Comparison of ENCODE assay signal across 8 cellular contexts in the genomic region with DNA sequence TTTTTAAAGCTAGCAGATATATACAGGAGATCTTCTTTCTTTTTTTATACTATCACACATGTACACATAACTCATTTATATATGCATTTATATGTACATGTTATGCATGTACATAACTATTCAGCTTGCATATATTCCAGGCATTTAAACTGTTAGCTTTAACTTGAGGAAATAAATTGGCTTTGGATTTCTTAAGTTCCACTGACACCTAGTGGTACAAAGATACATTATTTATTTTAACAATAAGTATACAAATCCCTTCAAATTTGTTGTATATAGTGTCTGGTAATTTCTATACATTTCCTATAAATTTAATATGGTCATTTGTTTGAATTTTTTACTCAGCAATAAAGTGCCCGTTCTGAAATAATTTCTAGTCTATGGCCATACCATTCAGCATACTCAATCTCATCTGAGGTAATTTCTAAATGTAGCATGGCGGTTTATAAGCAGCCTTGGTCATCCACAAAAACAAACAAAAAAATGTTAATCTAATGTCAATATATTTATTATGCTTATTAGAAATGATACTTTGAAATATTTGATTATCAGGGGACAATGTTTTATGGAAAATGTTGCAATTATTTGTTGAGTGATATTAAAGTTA. TPM values are rescaled to one million over a fixed set of nuclear protein-coding genes. Genes with fewer than 3 reads are reported as not detected.
DNase-seq lines count a peak whose midpoint lies in the region; ATAC-seq, FAIRE-seq and TF ChIP-seq lines count a peak whose summit lies in the region.

No MANE protein-coding gene starts in this region.

- peak; percentile 82 for FAIRE-seq in RCC 7860 (lab: Jason Lieb, UNC)

- TF ChIP-seq CTCF in fibroblast of the aortic adventitia (IDR thresholded peaks at IDR 0.05; ENCODE audit: insufficient read depth, low read length) = peak; percentile 39
- no peak for TF ChIP-seq CTCF in lower leg skin (IDR thresholded peaks at IDR 0.05)

- WGBS in lower leg skin, 2 donors = 90 to 94% methylated on average over 2 of the region's 2 CpGs

- DNase-seq in NCI-H510A treated with DMSO at 0.1 percent for 48 hours (lab: John Stamatoyannopoulos, UW) (peak; percentile 24), NCI-H510A (lab: John Stamatoyannopoulos, UW) (no peak), RCC 7860 (ENCODE audit: low spot score) (peak; percentile 44), fibroblast of the aortic adventitia (ENCODE audit: low read depth) (peak; percentile 72), stromal cell of bone marrow (ENCODE audit: low read depth) (peak; percentile 11), lower leg skin (ENCODE audit: low spot score in 2 of 2) (no peak), iPS-NIHi7 (ENCODE audit: extremely low spot score) (no peak)

- H3K4me3 ChIP-seq in fibroblast of the aortic adventitia (ENCODE audit: low read depth, low read length) (no peak overlapping the region), lower leg skin (ENCODE audit: low read depth, poor library complexity, severe bottlenecking) (no peak overlapping the region)

- ATAC-seq in HG03378 (IDR thresholded peaks at IDR 0.05; ENCODE audit: unreplicated experiment) = no peak

- intact Hi-C loops in lower leg skin (cut with DNase I; ENCODE audit: low total_unique reads) = no loop called here

- no peak for TF ChIP-seq POLR2A in lower leg skin (IDR thresholded peaks at IDR 0.05)

RNA-seq across cellular contexts. Expression of a gene that starts 11.6 kb away (rescaled TPM):
- 12.7 and 36.6 TPM in 2 replicates for total RNA-seq in fibroblast of the aortic adventitia (ENCODE audit: low replicate concordance)
- total RNA-seq in lower leg skin = 10 to 100 TPM in 3 of 4 donors, 1 to 10 TPM in 1; 10.0 to 30.6 (median 15.8) TPM

RNA-seq across cellular contexts. Expression of a gene that starts 11.9 kb away (rescaled TPM):
- total RNA-seq in fibroblast of the aortic adventitia (ENCODE audit: low replicate concordance) (42.3 and 44.5 TPM in 2 replicates), lower leg skin (10 to 100 TPM; 30.8 to 85.7 (median 35.6) TPM)

Comparison
In these comparisons a context has a peak if more than half of its experiments do, and no peak if none do; other contexts are left out.
1. DNase-seq: peak in NCI-H510A treated with DMSO at 0.1 percent for 48 hours (single experiment), RCC 7860 (single experiment), fibroblast of the aortic adventitia (single experiment) and stromal cell of bone marrow (single experiment); none in NCI-H510A (single experiment), lower leg skin (0 of 2) and iPS-NIHi7 (single experiment).